Comparison of ENCODE assay signal across 15 cellular contexts in genomic region chr18:6624271-6624670, GRCh38.
DNase-seq lines count a peak whose midpoint lies in the region; ATAC-seq, FAIRE-seq and TF ChIP-seq lines count a peak whose summit lies in the region.
"Had no signal": no experiment of that assay in that cellular context is flagged by ENCODE, and none has a peak within 500 bp of the region (broad histone marks: within the 10 kb centered on the region; RNA-seq: fewer than 3 reads in every experiment).

No MANE protein-coding gene starts in this region.

- DNase-seq in IMR-90 (peak; percentile 73), mammary epithelial cell (peak; percentile 53), urothelium cell line (ENCODE audit: low spot score) (peak; percentile 85), putamen (ENCODE audit: low spot score) (no peak)
- no peak for DNase-seq in activated CD4-positive, alpha-beta T cell treated with anti-CD3 and anti-CD28 coated beads, Interleukin-2, amount 50 U/mL, for 48 hours
- DNase-seq: activated CD4-positive, alpha-beta T cell treated with anti-CD3 and anti-CD28 coated beads for 36 hours; dorsolateral prefrontal cortex; GOT3; NCI-H2171 treated with DMSO at 0.1 percent for 48 hours; SJCRH30; testis had no signal

- no peak overlapping the region for H3K14ac ChIP-seq in IMR-90 (replicated peaks; ENCODE audit: low read depth, low read length)

- H3K9me3 ChIP-seq in IMR-90 (ENCODE audit: control insufficient read depth, insufficient read depth, low read length) (no peaks in the 10 kb centered on the region), mammary epithelial cell (replicated peaks; ENCODE audit: insufficient read depth, low read length) (no peaks in the 10 kb centered on the region)
- H3K9me3 ChIP-seq: neutrophil, SJCRH30, testis had no signal

- no peaks in the 10 kb centered on the region for H3K79me2 ChIP-seq in mammary epithelial cell (ENCODE audit: insufficient read depth, low read length)

- H2AK5ac ChIP-seq in IMR-90 (ENCODE audit: low read depth, low read length): no peak overlapping the region

- in situ Hi-C loops in IMR-90 (cut with MboI; ENCODE audit: low sequenced_read_pairs): no loop called here
- in situ Hi-C loops in mammary epithelial cell (cut with MboI; ENCODE audit: low sequenced_read_pairs in 2 of 2): no loop called here

- BruUV-seq in IMR-90 (replicated peaks; lab: Mats Ljungman, UMichigan) (no TSS peak), mammary epithelial cell (replicated peaks; lab: Mats Ljungman, UMichigan) (no TSS peak)

- no peak for TF ChIP-seq RAD21 in IMR-90 (IDR thresholded peaks at IDR 0.05; ENCODE audit: low read length)

- H3K79me1 ChIP-seq in IMR-90 (ENCODE audit: low read depth in 1 of 2, low read length in 2 of 2): no peaks in the 10 kb centered on the region

- no peak overlapping the region for H2AK9ac ChIP-seq in IMR-90 (replicated peaks; ENCODE audit: low read depth, low read length, poor library complexity)

- no peak for TF ChIP-seq CTCF in IMR-90 (conservative IDR thresholded peaks at IDR 0.05; ENCODE audit: low read depth, low read length)
- TF ChIP-seq CTCF in mammary epithelial cell (conservative IDR thresholded peaks at IDR 0.05 in 1 of 2, IDR thresholded peaks at IDR 0.05 in 1 of 2; ENCODE audit: extremely low read depth in 1 of 2, insufficient read depth in 1 of 2, low read depth in 1 of 2, low read length in 2 of 2): no peak

- POLR2A ChIA-PET in IMR-90 (lab: Charles Lee; ENCODE audit: unreplicated experiment): no interaction called here

- H3K56ac ChIP-seq in IMR-90 (ENCODE audit: extremely low read depth, insufficient read depth, low read length): no peak overlapping the region

- no peak overlapping the region for H3K9ac ChIP-seq in IMR-90 (ENCODE audit: low read depth, low read length)
- H3K9ac ChIP-seq in mammary epithelial cell (ENCODE audit: insufficient read depth, low read length): no peak overlapping the region
- H3K9ac ChIP-seq: KMS-11 had no signal

- ATAC-seq in IMR-90 (ENCODE audit: low read depth): peak; percentile 65
- ATAC-seq in HG02678 (IDR thresholded peaks at IDR 0.05; ENCODE audit: unreplicated experiment): no peak
- ATAC-seq: activated CD4-positive, alpha-beta T cell treated with anti-CD3 and anti-CD28 coated beads for 36 hours had no signal

- H3K27ac ChIP-seq in IMR-90 (ENCODE audit: insufficient read depth, low read length) (peak overlapping the region; percentile 39; the same call in 1 of the 2 replicates), mammary epithelial cell (ENCODE audit: insufficient read depth, low read depth, low read length) (no peak overlapping the region)
- H3K27ac ChIP-seq: KMS-11, neutrophil, SJCRH30 had no signal

- FAIRE-seq in islet of Langerhans (lab: Jason Lieb, UNC) (peak; percentile 62), urothelium cell line (lab: Jason Lieb, UNC) (no peak)

- H2AFZ ChIP-seq in IMR-90 (replicated peaks; ENCODE audit: low read length, poor library complexity): peak overlapping the region; percentile 3
- no peak overlapping the region for H2AFZ ChIP-seq in mammary epithelial cell (ENCODE audit: low read depth, low read length)

- no peak for TF ChIP-seq POLR2A in IMR-90 (IDR thresholded peaks at IDR 0.05; ENCODE audit: low read depth, low read length)

- no peak overlapping the region for H2BK5ac ChIP-seq in IMR-90 (ENCODE audit: low read depth, low read length, poor library complexity, severe bottlenecking)

- H3K18ac ChIP-seq in IMR-90 (ENCODE audit: low read depth, low read length): peak overlapping the region; percentile 51

- no peak overlapping the region for H4K91ac ChIP-seq in IMR-90 (ENCODE audit: insufficient read depth, low read depth, low read length)

- H4K5ac ChIP-seq in IMR-90 (ENCODE audit: low read depth, low read length): no peak overlapping the region; the same call in 1 of the 2 replicates

- peak overlapping the region; percentile 40; the same call in 1 of the 2 replicates for H2BK120ac ChIP-seq in IMR-90 (ENCODE audit: low read depth, low read length)

- peak overlapping the region; percentile 26 for H3K4me2 ChIP-seq in IMR-90 (ENCODE audit: low read depth, low read length)
- no peak overlapping the region for H3K4me2 ChIP-seq in mammary epithelial cell (ENCODE audit: insufficient read depth, low read depth, low read length)
- H3K4me2 ChIP-seq: KMS-11 had no signal

- H4K20me1 ChIP-seq in IMR-90 (ENCODE audit: insufficient read depth, low read length): no peaks in the 10 kb centered on the region
- H4K20me1 ChIP-seq in mammary epithelial cell (ENCODE audit: insufficient read depth, low read length): no peaks in the 10 kb centered on the region

- H3K9me1 ChIP-seq in IMR-90 (ENCODE audit: insufficient read depth, low read length): peaks cover 2% of the 10 kb centered on the region

- H3K4me1 ChIP-seq in IMR-90 (ENCODE audit: control insufficient read depth, insufficient read depth, low read length): peaks cover 17% of the 10 kb centered on the region
- no peaks in the 10 kb centered on the region for H3K4me1 ChIP-seq in mammary epithelial cell (ENCODE audit: insufficient read depth, low read length)
- H3K4me1 ChIP-seq: SJCRH30 had no signal

- no peak overlapping the region for H3K23ac ChIP-seq in IMR-90 (ENCODE audit: low read depth, low read length)

- intact Hi-C loops in IMR-90 (cut with micrococcal nuclease): no loop called here
- intact Hi-C loops in mammary epithelial cell (cut with micrococcal nuclease): loop anchor here (2.0 kb wide), 1 partner anchor 57 kb away; no protein-coding TSS in a partner anchor

- H3K27me3 ChIP-seq in IMR-90 (ENCODE audit: control insufficient read depth, insufficient read depth, low read length) (no peaks in the 10 kb centered on the region), mammary epithelial cell (ENCODE audit: insufficient read depth, low read length) (no peaks in the 10 kb centered on the region)
- H3K27me3 ChIP-seq: dorsolateral prefrontal cortex, neutrophil, SJCRH30, testis had no signal

- H2BK20ac ChIP-seq in IMR-90 (ENCODE audit: low read depth, low read length): no peak overlapping the region

- no peak overlapping the region for H2BK15ac ChIP-seq in IMR-90 (ENCODE audit: low read depth, low read length)

- H3K4me3 ChIP-seq in IMR-90 (ENCODE audit: insufficient read depth, low read depth, low read length) (no peak overlapping the region), mammary epithelial cell (replicated peaks in 1 of 3; ENCODE audit: insufficient read depth in 1 of 3, low read depth in 2 of 3, low read length in 3 of 3) (no peak overlapping the region)
- H3K4me3 ChIP-seq: dorsolateral prefrontal cortex, SJCRH30, testis had no signal

- H3K36me3 ChIP-seq in IMR-90 (ENCODE audit: control insufficient read depth, insufficient read depth, low read length) (no peaks in the 10 kb centered on the region), mammary epithelial cell (ENCODE audit: insufficient read depth, low read length) (no peaks in the 10 kb centered on the region)
- H3K36me3 ChIP-seq: neutrophil, SJCRH30 had no signal

- WGBS in IMR-90 (ENCODE audit: extremely low coverage in 2 of 2, insufficient read length in 1 of 2), 2 experiments: no CpG with 5 or more reads among the region's 5 CpGs
- WGBS in mammary epithelial cell (ENCODE audit: low coverage, missing lambda C conversion rate): 12% methylated on average over 5 of the region's 5 CpGs

- no peak overlapping the region; the same call in 1 of the 2 replicates for H3K4ac ChIP-seq in IMR-90 (ENCODE audit: low read depth, low read length)

- dilution Hi-C loops in IMR-90 (cut with HindIII; ENCODE audit: low sequenced_read_pairs, unreplicated experiment): no loop called here
- dilution Hi-C loops in mammary epithelial cell (cut with HindIII; ENCODE audit: low sequenced_read_pairs): no loop called here

- CTCF ChIA-PET in IMR-90 (lab: Yijun Ruan, JAX) (no interaction called here), mammary epithelial cell (lab: Charles Lee; ENCODE audit: low non-redundant PET) (no interaction called here)

- H4K8ac ChIP-seq in IMR-90 (ENCODE audit: low read depth in 2 of 2, low read length in 2 of 2): no peak overlapping the region

TF ChIP-seq in IMR-90, 13 proteins besides CTCF, POLR2A, EP300 and RAD21:
- TF ChIP-seq MXI1 (IDR thresholded peaks at IDR 0.05; ENCODE audit: borderline replicate concordance, low read depth, low read length): no peak
- peak; percentile 80 for TF ChIP-seq CEBPB (IDR thresholded peaks at IDR 0.05; ENCODE audit: low read depth, low read length)

Comparison
In these comparisons a context has a peak if more than half of its experiments do, and no peak if none do; other contexts are left out.
1. DNase-seq: peak in IMR-90 (single experiment), mammary epithelial cell (single experiment) and urothelium cell line (single experiment); none in activated CD4-positive, alpha-beta T cell treated with anti-CD3 and anti-CD28 coated beads, Interleukin-2, amount 50 U/mL, for 48 hours (0 of 2) and putamen (single experiment).